In the genomic region with DNA sequence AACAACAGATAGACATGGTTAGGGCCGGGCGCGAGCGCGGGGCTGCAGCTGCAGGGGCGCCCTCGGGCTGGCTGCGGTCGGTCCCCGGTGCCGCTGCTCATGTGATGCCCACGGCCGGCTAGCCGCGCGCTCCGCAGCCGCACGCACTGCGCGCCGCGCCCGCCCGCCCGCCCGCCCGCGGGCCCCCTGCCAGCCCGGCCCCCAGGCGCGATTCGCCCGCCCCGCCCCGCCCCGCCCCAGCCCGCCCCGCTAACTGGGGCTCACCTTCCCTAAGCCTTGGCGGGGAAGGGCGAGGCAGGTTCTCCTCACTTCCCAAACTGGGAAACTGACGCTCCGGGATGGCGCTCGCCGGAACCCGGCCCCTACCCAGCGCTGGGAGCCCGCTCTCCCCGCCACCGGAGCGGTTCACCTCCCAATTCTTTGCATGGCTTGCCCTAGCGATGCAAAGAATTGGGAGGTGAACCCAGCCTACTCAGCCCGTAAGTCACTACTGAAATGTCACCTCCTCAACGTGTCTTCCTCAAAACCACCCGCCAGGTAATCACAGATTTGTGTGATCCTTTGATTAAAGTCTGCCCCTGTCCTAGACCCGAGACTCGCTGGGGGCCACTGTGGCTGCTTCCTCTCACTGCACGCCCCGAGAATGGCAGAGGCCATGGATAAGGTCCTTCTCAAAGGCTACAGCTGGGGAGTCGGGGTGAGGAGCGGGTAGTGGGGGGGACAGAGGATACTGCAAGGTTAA, we compare ENCODE assay signal across 9 cellular contexts.
DNase-seq lines count a peak whose midpoint lies in the region; ATAC-seq, FAIRE-seq and TF ChIP-seq lines count a peak whose summit lies in the region.
"Had no signal": no experiment of that assay in that cellular context is flagged by ENCODE, and none has a peak within 500 bp of the region (broad histone marks: within the 10 kb centered on the region; RNA-seq: fewer than 3 reads in every experiment).

No MANE protein-coding gene starts in this region.

- POLR2A ChIA-PET in naive thymus-derived CD8-positive, alpha-beta T cell (lab: Charles Lee): interaction anchor here (0.9 to 1.0 kb wide), 2 partner anchors 15 to 32 kb away, joined by 3 read pairs; no protein-coding TSS in a partner anchor

- H3K36me3 Mint-ChIP-seq in chondrocyte (ENCODE audit: low read depth): no peaks in the 10 kb centered on the region
- no peaks in the 10 kb centered on the region for H3K36me3 Mint-ChIP-seq in naive thymus-derived CD8-positive, alpha-beta T cell

- peaks cover 6% of the 10 kb centered on the region for H3K27me3 ChIP-seq in HAP-1 (ENCODE audit: low read depth)
- H3K27me3 ChIP-seq: thyroid gland had no signal

- peak overlapping the region; percentile 61 for H3K4me3 Mint-ChIP-seq in chondrocyte (ENCODE audit: unreplicated experiment)
- peak overlapping the region; percentile 76 to 93 (median 91) for H3K4me3 Mint-ChIP-seq in naive thymus-derived CD8-positive, alpha-beta T cell

- no peaks in the 10 kb centered on the region for H3K36me3 ChIP-seq in HAP-1 (replicated peaks)
- H3K36me3 ChIP-seq: thyroid gland had no signal

- peaks cover 25% of the 10 kb centered on the region for H3K4me1 Mint-ChIP-seq in chondrocyte (ENCODE audit: low read depth)
- H3K4me1 Mint-ChIP-seq in naive thymus-derived CD8-positive, alpha-beta T cell: peaks cover 12 to 33% (median 20%) of the 10 kb centered on the region in 4 donors

- peak; percentile 59 to 80 for ATAC-seq in naive thymus-derived CD8-positive, alpha-beta T cell

- in situ Hi-C loops in HAP-1 (cut with MboI; ENCODE audit: low sequenced_read_pairs): no loop called here

- peak; percentile 70 for FAIRE-seq in GM12891 (lab: Jason Lieb, UNC)

- H3K4me1 ChIP-seq in HAP-1: peaks cover 11% of the 10 kb centered on the region; the same call in 1 of the 2 replicates

- H3K4me3 ChIP-seq in HAP-1: peak overlapping the region; percentile 32

- TF ChIP-seq CTCF in chondrocyte (IDR thresholded peaks at IDR 0.05): no peak

- peak overlapping the region; percentile 46 for H3K27ac Mint-ChIP-seq in chondrocyte (ENCODE audit: unreplicated experiment)
- H3K27ac Mint-ChIP-seq in naive thymus-derived CD8-positive, alpha-beta T cell: peak overlapping the region in 7 of 10 donors; percentile 12 to 83 (median 41)

- no peaks in the 10 kb centered on the region for H3K9me3 Mint-ChIP-seq in chondrocyte (ENCODE audit: low read depth)
- no peaks in the 10 kb centered on the region for H3K9me3 Mint-ChIP-seq in naive thymus-derived CD8-positive, alpha-beta T cell

- H3K27me3 Mint-ChIP-seq in chondrocyte (ENCODE audit: low read depth): peaks cover 2% of the 10 kb centered on the region
- peaks cover 2 to 20% (median 4%) of the 10 kb centered on the region in 5 donors for H3K27me3 Mint-ChIP-seq in naive thymus-derived CD8-positive, alpha-beta T cell

- no peaks in the 10 kb centered on the region for H3K9me3 ChIP-seq in HAP-1
- H3K9me3 ChIP-seq: thyroid gland had no signal

- DNase-seq in GM12891 (ENCODE audit: insufficient read length, low spot score): peak; percentile 60
- DNase-seq in HAP-1 (ENCODE audit: low spot score in 2 of 2): peak in 1 of 2 experiments; percentile 46
- peak in 3 of 5 donors; percentile 29 to 49 (median 33) for DNase-seq in T-helper 1 cell
- DNase-seq in chondrocyte (ENCODE audit: low spot score): no peak
- DNase-seq in naive thymus-derived CD8-positive, alpha-beta T cell: peak in 8 of 10 donors; percentile 10 to 47 (median 34)
- DNase-seq in NK-92 treated with Interleukin-12 subunit alpha and Interleukin-12 subunit beta, amount 100 ng/mL, for 24 hours (lab: John Stamatoyannopoulos, UW): no peak
- no peak for DNase-seq in NCI-H446 (lab: John Stamatoyannopoulos, UW)
- no peak for DNase-seq in DMS153 (lab: John Stamatoyannopoulos, UW)

- TF ChIP-seq POLR2A in GM12891 (IDR thresholded peaks at IDR 0.05; ENCODE audit: low read depth, low read length): no peak

TF ChIP-seq in GM12891, 5 proteins besides CTCF, POLR2A, EP300 and RAD21:
- TF ChIP-seq POU2F2 (IDR thresholded peaks at IDR 0.05; ENCODE audit: low read depth, low read length) (no peak), TAF1 (IDR thresholded peaks at IDR 0.05; ENCODE audit: low read depth, low read length) (no peak), POLR2AphosphoS5 (IDR thresholded peaks at IDR 0.05; ENCODE audit: low read depth, low read length) (no peak), PAX5 (IDR thresholded peaks at IDR 0.05; ENCODE audit: insufficient read depth, low read length, severe bottlenecking) (no peak), SPI1 (IDR thresholded peaks at IDR 0.05; ENCODE audit: low read depth, low read length) (no peak)
TF ChIP-seq in GM12891: peak in this region for 0.

Comparison
In these comparisons a context has a peak if more than half of its experiments do, and no peak if none do; other contexts are left out.
1. DNase-seq: peak in GM12891 (single experiment), T-helper 1 cell (3 of 5) and naive thymus-derived CD8-positive, alpha-beta T cell (8 of 10); none in chondrocyte (single experiment), NK-92 treated with Interleukin-12 subunit alpha and Interleukin-12 subunit beta, amount 100 ng/mL, for 24 hours (single experiment), NCI-H446 (0 of 2) and DMS153 (single experiment).